In genomic region chr6:109441069-109441816, GRCh38 we compare ENCODE assay signal across 1 cellular context.
A peak's percentile ranks its signal among the peaks of the same experiment; 100 is the strongest.
TF ChIP-seq lines count a peak whose summit lies in the region.

No MANE protein-coding gene starts in this region.

TF ChIP-seq in K562, 482 proteins besides CTCF, POLR2A, EP300 and RAD21 (continued from another document and continues in another):
- TF ChIP-seq BRF2 (IDR thresholded peaks at IDR 0.05; ENCODE audit: borderline replicate concordance, insufficient read depth, insufficient read length), result no peak
- TF ChIP-seq ETS1 (conservative IDR thresholded peaks at IDR 0.05; ENCODE audit: control insufficient read depth, low read depth, low read length), result no peak
- TF ChIP-seq ZBTB7A (IDR thresholded peaks at IDR 0.05; ENCODE audit: borderline replicate concordance, control insufficient read depth, low read depth, low read length), result no peak; the same call in 1 of the 2 replicates
- peak in 1 of 2 experiments; percentile 17; a peak in 2 of 4 replicates for TF ChIP-seq MAZ (CRISPR knock-in tag; conservative IDR thresholded peaks at IDR 0.05 in 1 of 2, IDR thresholded peaks at IDR 0.05 in 1 of 2)
- TF ChIP-seq TRIM28 (IDR thresholded peaks at IDR 0.05), result no peak
- TF ChIP-seq ZNF609 (CRISPR knock-in tag; IDR thresholded peaks at IDR 0.05; ENCODE audit: borderline replicate concordance), result peak; percentile 77; the same call in 1 of the 2 replicates
- TF ChIP-seq ELF4 (CRISPR knock-in tag; IDR thresholded peaks at IDR 0.05), result no peak
- TF ChIP-seq GABPB1 (CRISPR knock-in tag; IDR thresholded peaks at IDR 0.05), result peak; percentile 40; the same call in 1 of the 2 replicates
- no peak for TF ChIP-seq FOXJ2 (tag; IDR thresholded peaks at IDR 0.05)
- TF ChIP-seq ID3 (CRISPR knock-in tag; IDR thresholded peaks at IDR 0.05), result no peak
- TF ChIP-seq ID3 (tag; IDR thresholded peaks at IDR 0.05), result no peak
- TF ChIP-seq ZNF12 (CRISPR knock-in tag; IDR thresholded peaks at IDR 0.05), result no peak
- TF ChIP-seq JUN (IDR thresholded peaks at IDR 0.05; ENCODE audit: borderline replicate concordance, low read depth, low read length), result no peak
- no peak for TF ChIP-seq JUN (CRISPR knock-in tag; IDR thresholded peaks at IDR 0.05; ENCODE audit: borderline replicate concordance)
- TF ChIP-seq NCOA4 (IDR thresholded peaks at IDR 0.05; ENCODE audit: partially characterized antibody), result no peak
- no peak for TF ChIP-seq SIN3A (IDR thresholded peaks at IDR 0.05; ENCODE audit: borderline replicate concordance in 2 of 2, control insufficient read depth in 1 of 2, low read depth in 2 of 2, low read length in 2 of 2)
- no peak for TF ChIP-seq CREB1 (IDR thresholded peaks at IDR 0.05)
- no peak for TF ChIP-seq CREB1 (CRISPR knock-in tag; IDR thresholded peaks at IDR 0.05)
- TF ChIP-seq NCOA2 (IDR thresholded peaks at IDR 0.05; ENCODE audit: partially characterized antibody in 2 of 2), result no peak
- TF ChIP-seq TFAP4 (CRISPR knock-in tag; IDR thresholded peaks at IDR 0.05; ENCODE audit: borderline replicate concordance), result peak; percentile 43; the same call in 1 of the 2 replicates
- TF ChIP-seq XRCC4 (IDR thresholded peaks at IDR 0.05; ENCODE audit: extremely low read depth, insufficient read depth, insufficient read length), result no peak
- TF ChIP-seq FOXK1 (CRISPR knock-in tag; IDR thresholded peaks at IDR 0.05; ENCODE audit: borderline replicate concordance), result peak; percentile 62; the same call in 1 of the 2 replicates
- no peak for TF ChIP-seq NUFIP1 (IDR thresholded peaks at IDR 0.05; ENCODE audit: partially characterized antibody)
- no peak for TF ChIP-seq TAF9B (IDR thresholded peaks at IDR 0.05; ENCODE audit: partially characterized antibody)
- TF ChIP-seq PTTG1 (tag; IDR thresholded peaks at IDR 0.05; ENCODE audit: low read depth), result no peak
- TF ChIP-seq MED1 (CRISPR knock-in tag; IDR thresholded peaks at IDR 0.05; ENCODE audit: borderline replicate concordance), result no peak
- TF ChIP-seq POLR3G (IDR thresholded peaks at IDR 0.05; ENCODE audit: extremely low read depth, insufficient read length, insufficient replicate concordance), result no peak
- no peak for TF ChIP-seq ZNF740 (CRISPR knock-in tag; IDR thresholded peaks at IDR 0.05)
- TF ChIP-seq ZNF740 (tag; IDR thresholded peaks at IDR 0.05), result no peak
- no peak for TF ChIP-seq PHTF2 (CRISPR knock-in tag; IDR thresholded peaks at IDR 0.05)
- TF ChIP-seq ILK (tag; IDR thresholded peaks at IDR 0.05; ENCODE audit: borderline replicate concordance, low read depth), result no peak
- TF ChIP-seq NFATC3 (IDR thresholded peaks at IDR 0.05), result no peak
- no peak for TF ChIP-seq ZNF174 (CRISPR knock-in tag; IDR thresholded peaks at IDR 0.05)
- TF ChIP-seq ZHX1 (conservative IDR thresholded peaks at IDR 0.05; ENCODE audit: low read length), result no peak
- no peak for TF ChIP-seq ADNP (tag; IDR thresholded peaks at IDR 0.05)
- TF ChIP-seq RBM17 (IDR thresholded peaks at IDR 0.05; ENCODE audit: borderline replicate concordance, low read depth, low read length), result no peak
- no peak for TF ChIP-seq KLF16 (IDR thresholded peaks at IDR 0.05)
- TF ChIP-seq SMARCB1 (IDR thresholded peaks at IDR 0.05; ENCODE audit: insufficient read length, low read depth), result no peak
- TF ChIP-seq ATF1 (CRISPR knock-in tag; IDR thresholded peaks at IDR 0.05), result no peak
- no peak for TF ChIP-seq ATF1 (tag; IDR thresholded peaks at IDR 0.05)
- TF ChIP-seq POLR2G (IDR thresholded peaks at IDR 0.05; ENCODE audit: low read depth, low read length), result no peak
- TF ChIP-seq FOS (IDR thresholded peaks at IDR 0.05; ENCODE audit: extremely low read depth, insufficient read length), result no peak
- TF ChIP-seq CGGBP1 (CRISPR knock-in tag; IDR thresholded peaks at IDR 0.05), result no peak
- TF ChIP-seq HDGF (IDR thresholded peaks at IDR 0.05), result no peak
- no peak; the same call in 1 of the 2 replicates for TF ChIP-seq SP1 (CRISPR knock-in tag; IDR thresholded peaks at IDR 0.05)
- TF ChIP-seq MEF2A (IDR thresholded peaks at IDR 0.05; ENCODE audit: control insufficient read depth, low read depth, low read length), result no peak
- TF ChIP-seq SOX6 (IDR thresholded peaks at IDR 0.05), result no peak
- no peak for TF ChIP-seq FOXA1 (IDR thresholded peaks at IDR 0.05; ENCODE audit: borderline replicate concordance)
- TF ChIP-seq ZNF511 (CRISPR knock-in tag; IDR thresholded peaks at IDR 0.05), result peak; percentile 82
- no peak for TF ChIP-seq USF2 (CRISPR knock-in tag; IDR thresholded peaks at IDR 0.05)
- peak; percentile 90 for TF ChIP-seq ZNF184 (CRISPR knock-in tag; IDR thresholded peaks at IDR 0.05)
- TF ChIP-seq HCFC1 (IDR thresholded peaks at IDR 0.05; ENCODE audit: low read depth, low read length), result no peak
- TF ChIP-seq ZNF436 (CRISPR knock-in tag; IDR thresholded peaks at IDR 0.05), result no peak
- no peak for TF ChIP-seq CTCFL (IDR thresholded peaks at IDR 0.05; ENCODE audit: borderline replicate concordance, insufficient read depth, low read depth, low read length, poor library complexity, severe bottlenecking)
